Comparison of ENCODE assay signal across 17 cellular contexts in the genomic region with DNA sequence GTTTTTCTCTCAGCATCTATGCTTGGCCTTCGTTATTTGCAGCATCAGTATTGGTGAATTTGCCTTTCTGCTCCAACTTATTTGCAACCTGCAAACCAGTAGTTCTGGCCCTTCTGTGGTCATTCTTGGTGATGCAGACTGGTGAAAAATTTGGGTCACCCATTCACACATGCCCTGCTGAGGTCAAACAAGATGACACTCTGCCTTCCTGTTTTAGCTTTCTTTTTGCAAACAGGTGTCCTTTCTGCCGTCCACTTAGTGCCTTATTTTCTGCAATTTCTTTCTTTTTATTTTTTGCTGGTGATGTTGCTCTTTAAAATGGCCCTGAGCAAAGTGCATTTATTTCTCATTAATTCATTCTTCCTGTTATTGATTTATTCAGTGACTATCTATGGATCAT. TPM values are rescaled to one million over a fixed set of nuclear protein-coding genes. Genes with fewer than 3 reads are reported as not detected.
DNase-seq lines count a peak whose midpoint lies in the region; ATAC-seq, FAIRE-seq and TF ChIP-seq lines count a peak whose summit lies in the region.
"Had no signal": no experiment of that assay in that cellular context is flagged by ENCODE, and none has a peak within 500 bp of the region (broad histone marks: within the 10 kb centered on the region; RNA-seq: fewer than 3 reads in every experiment).

No MANE protein-coding gene starts in this region.

- H3K79me2 ChIP-seq in GM12878 (ENCODE audit: control insufficient read depth, insufficient read depth, low read length) = peaks cover 90% of the 10 kb centered on the region

- peak overlapping the region in 1 of 11 experiments; percentile 18; a peak in 1 of 22 replicates for H3K9ac ChIP-seq in BLaER1 treated with 17β-estradiol and CSF1 and Interleukin-3, amounts not matched to agents 10 nM and 100 nM
- H3K9ac ChIP-seq in GM12878 (ENCODE audit: control insufficient read depth, insufficient read depth, low read length) = peak overlapping the region; percentile 66

- TF ChIP-seq RAD21 in GM12878 (IDR thresholded peaks at IDR 0.05; ENCODE audit: insufficient read depth, low read depth, low read length) = 0 out of 2 replicates have a peak, but pooled peaks have one; percentile 6

- peak; percentile 37 for ATAC-seq in GM18909 (IDR thresholded peaks at IDR 0.05; ENCODE audit: poor library complexity, unreplicated experiment)
- ATAC-seq in HG03175 (IDR thresholded peaks at IDR 0.05; ENCODE audit: unreplicated experiment) = peak; percentile 37
- peak; percentile 59 for ATAC-seq in GM12878
- no peak for ATAC-seq in HG02885 (IDR thresholded peaks at IDR 0.05; ENCODE audit: poor library complexity, unreplicated experiment)

- intact Hi-C loops in GM12878 (cut with micrococcal nuclease; ENCODE audit: unreplicated experiment) = loop anchor here (10.0 kb wide), 1 partner anchor 326 kb away; no protein-coding TSS in a partner anchor

- RAD21 ChIA-PET in GM12878 (lab: Charles Lee; ENCODE audit: unreplicated experiment) = interaction anchor here (0.6 to 3.1 kb wide), 10 partner anchors 8 to 70 kb away, joined by 3 to 40 read pairs (median 16); a partner anchor contains a TSS

- H3K4me1 ChIP-seq in BLaER1 treated with 17β-estradiol and CSF1 and Interleukin-3, amounts not matched to agents 10 nM and 100 nM = peaks cover 64 to 81% (median 78%) of the 10 kb centered on the region in 10 experiments
- H3K4me1 ChIP-seq in GM12878 (ENCODE audit: control insufficient read depth, insufficient read depth, low read length) = peaks cover 80% of the 10 kb centered on the region
- H3K4me1 ChIP-seq: colonic mucosa had no signal

- WGBS in GM12878 (ENCODE audit: insufficient coverage, insufficient replicate concordance, low lambda C conversion rate, missing lambda C conversion rate) = 0% methylated on average over 2 of the region's 2 CpGs

- peak overlapping the region; percentile 60 to 82 (median 72) for H3K4me2 ChIP-seq in BLaER1 treated with 17β-estradiol and CSF1 and Interleukin-3, amounts not matched to agents 10 nM and 100 nM
- H3K4me2 ChIP-seq in GM12878 (ENCODE audit: control insufficient read depth, insufficient read depth) = peak overlapping the region; percentile 97

- no TSS peak for BruUV-seq in GM12878 (replicated peaks; lab: Mats Ljungman, UMichigan)

- no peaks in the 10 kb centered on the region for H3K27me3 ChIP-seq in BLaER1 treated with 17β-estradiol and CSF1 and Interleukin-3, amounts not matched to agents 10 nM and 100 nM
- no peaks in the 10 kb centered on the region for H3K27me3 ChIP-seq in GM12878 (replicated peaks in 1 of 2; ENCODE audit: control insufficient read depth in 2 of 2, insufficient read depth in 2 of 2, low read length in 1 of 2)
- H3K27me3 ChIP-seq: colonic mucosa had no signal

- H3K27ac ChIP-seq in BLaER1 treated with 17β-estradiol and CSF1 and Interleukin-3, amounts not matched to agents 10 nM and 100 nM = peak overlapping the region in 2 of 11 experiments; percentile 25 to 53; a peak in 3 of 22 replicates
- H3K27ac ChIP-seq in GM12878 (ENCODE audit: control insufficient read depth, insufficient read depth) = peak overlapping the region; percentile 99
- H3K27ac ChIP-seq: colonic mucosa, RWPE1 had no signal

- SMC1A ChIA-PET in GM12878 (lab: Charles Lee; ENCODE audit: uncharacterized antibody, unreplicated experiment) = interaction anchor here (0.7 to 6.6 kb wide), 13 partner anchors 6 to 70 kb away, joined by 3 to 117 read pairs (median 13); a partner anchor contains a TSS

- H3K4me3 ChIP-seq in BLaER1 treated with 17β-estradiol and CSF1 and Interleukin-3, amounts not matched to agents 10 nM and 100 nM = no peak overlapping the region
- peak overlapping the region; percentile 48 for H3K4me3 ChIP-seq in GM12878
- H3K4me3 ChIP-seq: colonic mucosa had no signal

- FAIRE-seq in GM12878 (lab: Jason Lieb, UNC) = no peak

- peaks cover 0 to 12% (median 0%) of the 10 kb centered on the region in 11 experiments; a peak in 3 of 22 replicates for H3K9me3 ChIP-seq in BLaER1 treated with 17β-estradiol and CSF1 and Interleukin-3, amounts not matched to agents 10 nM and 100 nM (replicated peaks in 1 of 11)
- H3K9me3 ChIP-seq in GM12878 (replicated peaks; ENCODE audit: control insufficient read depth, insufficient read depth, low read length) = peaks cover 2% of the 10 kb centered on the region; the same call in 1 of the 3 replicates
- H3K9me3 ChIP-seq: colonic mucosa had no signal

- H2AFZ ChIP-seq in GM12878 (ENCODE audit: control insufficient read depth, low read depth, low read length) = no peak overlapping the region

- peak; percentile 83 to 90; a peak in 3 of 4 replicates for TF ChIP-seq EP300 in GM12878 (IDR thresholded peaks at IDR 0.05; ENCODE audit: borderline replicate concordance in 1 of 2, control insufficient read depth in 1 of 2, low read depth in 2 of 2, low read length in 2 of 2)

- H4K20me1 ChIP-seq in BLaER1 treated with 17β-estradiol and CSF1 and Interleukin-3, amounts not matched to agents 10 nM and 100 nM = peaks cover 0 to 84% (median 8%) of the 10 kb centered on the region in 11 experiments; a peak in 10 of 22 replicates
- H4K20me1 ChIP-seq in GM12878 (ENCODE audit: control insufficient read depth, insufficient read depth) = no peaks in the 10 kb centered on the region

- in situ Hi-C loops in GM12878 (cut with MboI) = no loop called here

- CTCF ChIA-PET in GM12878 (lab: Yijun Ruan, JAX) = interaction anchor here (0.6 to 3.0 kb wide), 8 partner anchors 8 to 1432 kb away, joined by 3 to 30 read pairs (median 5); no protein-coding TSS in a partner anchor

- 0 out of 6 replicates have a peak, but pooled peaks of 1 of the 3 experiments have one; percentile 7 for TF ChIP-seq CTCF in GM12878 (IDR thresholded peaks at IDR 0.05 in 2 of 3, conservative IDR thresholded peaks at IDR 0.05 in 1 of 3; ENCODE audit: control insufficient read depth in 2 of 3, extremely low read depth in 1 of 3, insufficient read depth in 1 of 3, low read depth in 3 of 3, low read length in 3 of 3)

- peak; percentile 10; the same call in 1 of the 2 replicates for TF ChIP-seq POLR2A in GM12878 (IDR thresholded peaks at IDR 0.05; ENCODE audit: low read depth, low read length)

- POLR2A ChIA-PET in GM12878 (lab: Charles Lee) = interaction anchor here (0.5 to 3.1 kb wide), 9 partner anchors 8 to 654 kb away, joined by 3 to 34 read pairs (median 5); no protein-coding TSS in a partner anchor

- DNase-seq in GM12878 (ENCODE audit: low read depth, low spot score) (peak; percentile 71), NCI-H2227 treated with DMSO at 0.1 percent for 48 hours (lab: John Stamatoyannopoulos, UW) (no peak), NCI-H1694 (lab: John Stamatoyannopoulos, UW) (no peak), RKO (ENCODE audit: low spot score) (no peak)
- DNase-seq: activated CD4-positive, alpha-beta T cell treated with anti-CD3 and anti-CD28 coated beads for 48 hours; anterior cingulate cortex; Calu3; colonic mucosa; kidney glomerular epithelial cell; NCI-H1105; NCI-H446 treated with DMSO at 0.1 percent for 48 hours; posterior cingulate gyrus had no signal

- peaks cover 0 to 25% (median 8%) of the 10 kb centered on the region in 11 experiments; a peak in 12 of 22 replicates for H3K36me3 ChIP-seq in BLaER1 treated with 17β-estradiol and CSF1 and Interleukin-3, amounts not matched to agents 10 nM and 100 nM
- peaks cover 7 to 8% of the 10 kb centered on the region in 2 experiments for H3K36me3 ChIP-seq in GM12878 (ENCODE audit: control insufficient read depth in 2 of 2, insufficient read depth in 2 of 2, low read length in 1 of 2)
- H3K36me3 ChIP-seq: colonic mucosa had no signal

TF ChIP-seq in GM12878, 131 proteins besides CTCF, POLR2A, EP300 and RAD21 (continues in another document):
- TF ChIP-seq CEBPB (IDR thresholded peaks at IDR 0.05; ENCODE audit: borderline replicate concordance in 1 of 2, low read depth in 2 of 2, low read length in 2 of 2) = no peak

RNA-seq across cellular contexts. Expression of a gene that starts 31.3 kb away (rescaled TPM):
- total RNA-seq in GM12878 (2013; cell fraction: nucleolus; rRNA removed) = 718 and 719 TPM in 2 replicates
- 131 and 138 TPM in 2 replicates for total RNA-seq in GM12878 (2014; rRNA removed)
- 137 and 139 TPM in 2 replicates for total RNA-seq in GM12878 (2014; rRNA removed; fragmentation: Illumina TruSeq; extraction: Trizol)
- total RNA-seq in GM12878 (2021) = 243 and 256 TPM in 2 replicates
- 62.1 TPM for polyA plus RNA-seq in GM12878 (2011; ENCODE audit: low read depth)
- polyA plus RNA-seq in GM12878 (2011; rRNA removed) = 245 and 253 TPM in 2 replicates
- polyA plus RNA-seq in GM12878 (2011; cell fraction: cytosol; rRNA removed) = 204 and 222 TPM in 2 replicates
- polyA plus RNA-seq in GM12878 (2011; cell fraction: nucleus; rRNA removed) = 783 and 874 TPM in 2 replicates
- polyA plus RNA-seq in GM12878 (2012) = 112 and 157 TPM in 2 replicates
- polyA plus RNA-seq in GM12878 (2014; fragmentation: Illumina TruSeq; extraction: Trizol) = 151 and 159 TPM in 2 replicates
- 10 to 100 TPM; 47.6 to 53.9 TPM for polyA plus RNA-seq in GM12878 (2014; fragmentation: Nextera tagmentation; extraction: Ambion mirVana)
- 148 and 152 TPM in 2 replicates for polyA plus RNA-seq in GM12878 (2014; rRNA removed)
- polyA plus RNA-seq in GM12878 (2016; fragmentation: Nextera tagmentation; extraction: Ambion mirVana) = 100 to 1,000 TPM; 156 to 168 TPM
- 502 and 650 TPM in 2 replicates for polyA minus RNA-seq in GM12878 (2011; rRNA and poly(A)+ RNA removed)
- polyA minus RNA-seq in GM12878 (2011; cell fraction: cytosol; rRNA and poly(A)+ RNA removed) = 202 and 205 TPM in 2 replicates
- polyA minus RNA-seq in GM12878 (2011; cell fraction: nucleus; rRNA and poly(A)+ RNA removed) = 448 and 681 TPM in 2 replicates
